ENCODE assay signal across 2 cellular contexts in the genomic region with DNA sequence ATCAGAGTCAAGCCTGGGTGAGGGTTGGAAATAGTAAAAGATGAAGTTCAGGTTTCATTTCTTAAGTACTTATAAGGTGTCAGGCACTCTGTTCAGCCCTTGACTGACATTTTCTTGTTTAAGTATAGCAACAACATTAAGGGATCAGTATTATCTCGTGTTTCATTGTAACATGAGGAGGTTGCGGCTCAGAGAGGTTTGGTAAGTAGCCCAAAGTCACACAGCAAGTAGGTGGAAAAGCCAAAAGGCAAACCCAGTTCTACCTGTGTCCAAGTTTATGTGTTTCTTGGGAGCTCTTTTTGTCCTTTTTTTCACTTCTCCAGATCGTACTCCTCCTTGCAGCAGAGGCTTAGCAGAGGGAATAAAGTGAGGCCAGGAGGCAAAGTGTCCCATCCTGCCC.
TF ChIP-seq lines count a peak whose summit lies in the region.

No MANE protein-coding gene starts in this region.

TF ChIP-seq in HepG2, 621 proteins besides CTCF, POLR2A, EP300 and RAD21:
- 0 out of 2 replicates have a peak, but pooled peaks have one; percentile 18 for TF ChIP-seq ZMYM3 (CRISPR knock-in tag; IDR thresholded peaks at IDR 0.05)
- TF ChIP-seq ZNF326 (CRISPR knock-in tag; IDR thresholded peaks at IDR 0.05; ENCODE audit: borderline replicate concordance): no peak
- peak; percentile 83; the same call in 1 of the 2 replicates for TF ChIP-seq ZNF768 (CRISPR knock-in tag; IDR thresholded peaks at IDR 0.05)

TF ChIP-seq in H1, 55 proteins besides CTCF, POLR2A, EP300 and RAD21:
- TF ChIP-seq KDM1A (IDR thresholded peaks at IDR 0.05; ENCODE audit: borderline replicate concordance, low read length) (peak; percentile 57; the same call in 1 of the 2 replicates), BCL11A (IDR thresholded peaks at IDR 0.05; ENCODE audit: low read depth in 2 of 2, low read length in 2 of 2) (no peak)
